ENCODE assay signal across 1 cellular context in genomic region chr7:332646-333398, GRCh38.
TF ChIP-seq lines count a peak whose summit lies in the region.

No MANE protein-coding gene starts in this region.

TF ChIP-seq in HepG2, 621 proteins besides CTCF, POLR2A, EP300 and RAD21 (continued from another document and continues in another):
- TF ChIP-seq ZNF574 (CRISPR knock-in tag; IDR thresholded peaks at IDR 0.05) (peak; percentile 67), PITX1 (CRISPR knock-in tag; IDR thresholded peaks at IDR 0.05) (peak; percentile 31; the same call in 1 of the 2 replicates), REST (IDR thresholded peaks at IDR 0.05; ENCODE audit: borderline replicate concordance in 1 of 2, low read depth in 1 of 2, low read length in 2 of 2) (no peak), PPARG (CRISPR knock-in tag; conservative IDR thresholded peaks at IDR 0.05) (peak; percentile 31; the same call in 1 of the 2 replicates), HMGXB4 (CRISPR knock-in tag; IDR thresholded peaks at IDR 0.05; ENCODE audit: borderline replicate concordance in 1 of 2, low read depth in 1 of 2) (peak; percentile 55 to 61; a peak in 3 of 4 replicates), FLYWCH1 (CRISPR knock-in tag; IDR thresholded peaks at IDR 0.05) (peak; percentile 58; the same call in 1 of the 2 replicates), ZNF780A (CRISPR knock-in tag; IDR thresholded peaks at IDR 0.05) (0 out of 2 replicates have a peak, but pooled peaks have one; percentile 30), GTF2F1 (IDR thresholded peaks at IDR 0.05; ENCODE audit: low read length) (no peak), SIN3B (IDR thresholded peaks at IDR 0.05; ENCODE audit: low read length) (no peak), TOPORS (CRISPR knock-in tag; IDR thresholded peaks at IDR 0.05) (no peak), RARG (CRISPR knock-in tag; IDR thresholded peaks at IDR 0.05; ENCODE audit: low read depth) (no peak), ZNF350 (CRISPR knock-in tag; IDR thresholded peaks at IDR 0.05; ENCODE audit: borderline replicate concordance, low read depth) (peak; percentile 49; the same call in 1 of the 2 replicates), IKZF5 (CRISPR knock-in tag; IDR thresholded peaks at IDR 0.05) (peak; percentile 36; the same call in 1 of the 2 replicates), E2F5 (CRISPR knock-in tag; conservative IDR thresholded peaks at IDR 0.05) (no peak), ZNF543 (CRISPR knock-in tag; IDR thresholded peaks at IDR 0.05) (peak; percentile 44; the same call in 1 of the 2 replicates), PAX8 (CRISPR knock-in tag; IDR thresholded peaks at IDR 0.05; ENCODE audit: borderline replicate concordance) (0 out of 2 replicates have a peak, but pooled peaks have one; percentile 60), NFATC3 (CRISPR knock-in tag; IDR thresholded peaks at IDR 0.05) (peak; percentile 42; the same call in 1 of the 2 replicates), HCFC1 (IDR thresholded peaks at IDR 0.05; ENCODE audit: low read depth, low read length) (no peak), ATF4 (CRISPR knock-in tag; IDR thresholded peaks at IDR 0.05) (no peak), AFF4 (CRISPR knock-in tag; IDR thresholded peaks at IDR 0.05) (no peak), ZSCAN20 (CRISPR knock-in tag; IDR thresholded peaks at IDR 0.05; ENCODE audit: borderline replicate concordance) (no peak), ARNT2 (CRISPR knock-in tag; IDR thresholded peaks at IDR 0.05; ENCODE audit: low read depth) (peak; percentile 59; the same call in 1 of the 2 replicates), ZNF138 (CRISPR knock-in tag; IDR thresholded peaks at IDR 0.05; ENCODE audit: low read depth) (no peak), SMAD1 (CRISPR knock-in tag; IDR thresholded peaks at IDR 0.05; ENCODE audit: borderline replicate concordance, low read depth) (0 out of 2 replicates have a peak, but pooled peaks have one; percentile 57), SNAPC4 (CRISPR knock-in tag; IDR thresholded peaks at IDR 0.05) (no peak), EZH2 (conservative IDR thresholded peaks at IDR 0.05; ENCODE audit: low read depth, low read length) (no peak), HNRNPH1 (optimal IDR thresholded peaks at IDR 0.05; ENCODE audit: low read depth, low read length) (no peak), ZNF619 (CRISPR knock-in tag; IDR thresholded peaks at IDR 0.05) (0 out of 2 replicates have a peak, but pooled peaks have one; percentile 67), BATF2 (CRISPR knock-in tag; IDR thresholded peaks at IDR 0.05) (no peak), ZNF761 (CRISPR knock-in tag; conservative IDR thresholded peaks at IDR 0.05) (no peak), ZNF792 (CRISPR knock-in tag; IDR thresholded peaks at IDR 0.05) (peak; percentile 31; the same call in 1 of the 2 replicates), ZNF552 (CRISPR knock-in tag; IDR thresholded peaks at IDR 0.05; ENCODE audit: borderline replicate concordance) (0 out of 2 replicates have a peak, but pooled peaks have one; percentile 56)
